In the genomic region with DNA sequence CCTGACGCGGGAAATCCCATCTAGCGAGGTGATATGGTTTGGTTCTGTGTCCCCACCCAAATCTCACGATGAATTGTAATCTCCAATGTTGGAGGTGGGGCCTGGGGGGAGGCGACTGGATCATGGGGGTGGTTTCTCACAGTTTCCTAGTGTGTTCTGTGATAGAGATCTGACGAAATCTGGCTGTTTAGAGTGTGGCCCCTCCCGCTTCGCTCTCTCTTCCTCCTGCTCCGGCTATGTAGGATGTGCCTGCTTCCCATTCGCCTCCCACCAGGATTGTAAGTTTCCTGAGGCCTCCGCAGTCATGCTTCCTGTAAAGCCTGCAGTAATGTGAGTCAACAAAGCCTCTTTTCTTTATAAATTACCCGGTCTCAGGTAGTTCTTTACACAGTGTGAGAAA, we compare ENCODE assay signal across 22 cellular contexts. TPM values are rescaled to one million over a fixed set of nuclear protein-coding genes. Genes with fewer than 3 reads are reported as not detected.
DNase-seq lines count a peak whose midpoint lies in the region; ATAC-seq and TF ChIP-seq lines count a peak whose summit lies in the region.
"Had no signal": no experiment of that assay in that cellular context is flagged by ENCODE, and none has a peak within 500 bp of the region (broad histone marks: within the 10 kb centered on the region; RNA-seq: fewer than 3 reads in every experiment).

No MANE protein-coding gene starts in this region.

- no peak for TF ChIP-seq CTCF in progenitor cell of endocrine pancreas (IDR thresholded peaks at IDR 0.05; ENCODE audit: unreplicated experiment)

- H3K27me3 Mint-ChIP-seq in progenitor cell of endocrine pancreas: no peaks in the 10 kb centered on the region

- H3K36me3 Mint-ChIP-seq in progenitor cell of endocrine pancreas (ENCODE audit: insufficient read depth): peaks cover 47% of the 10 kb centered on the region

- DNase-seq in NCI-H146 (lab: John Stamatoyannopoulos, UW) (peak; percentile 86), NCI-H146 treated with DMSO at 0.1 percent for 48 hours (lab: John Stamatoyannopoulos, UW; ENCODE audit: unreplicated experiment) (no peak), NCI-H345 treated with DMSO at 0.1 percent for 48 hours (lab: John Stamatoyannopoulos, UW; ENCODE audit: unreplicated experiment) (peak; percentile 45), dermis blood vessel endothelial cell (peak; percentile 88), progenitor cell of endocrine pancreas (ENCODE audit: low spot score, unreplicated experiment) (no peak), NCI-H2107 treated with DMSO at 0.1 percent for 48 hours (lab: John Stamatoyannopoulos, UW; ENCODE audit: unreplicated experiment) (no peak)
- DNase-seq: AML-193, C1 segment of cervical spinal cord, GDM1, GM23248, H9, HFFc6, KG1, NCI-H1105 treated with DMSO at 0.1 percent for 48 hours, NCI-H2107, NCI-H2227 treated with DMSO at 0.1 percent for 48 hours, NCI-H524 treated with DMSO at 0.1 percent for 48 hours, SIG-M5, SK-N-SH had no signal

- peak overlapping the region; percentile 9 for H3K4me3 Mint-ChIP-seq in progenitor cell of endocrine pancreas (ENCODE audit: low read depth)
- H3K4me3 Mint-ChIP-seq: H9, HFFc6 had no signal

- H3K4me1 Mint-ChIP-seq in progenitor cell of endocrine pancreas (ENCODE audit: low read depth): peaks cover 22% of the 10 kb centered on the region
- H3K4me1 Mint-ChIP-seq: H9 had no signal

- no peak for ATAC-seq in HG03460 (IDR thresholded peaks at IDR 0.05; ENCODE audit: unreplicated experiment)
- ATAC-seq in HG03469 (IDR thresholded peaks at IDR 0.05; ENCODE audit: unreplicated experiment): no peak

- peak overlapping the region; percentile 96 for H3K27ac Mint-ChIP-seq in progenitor cell of endocrine pancreas
- H3K27ac Mint-ChIP-seq: H9, HFFc6 had no signal

- peaks cover 8% of the 10 kb centered on the region for H3K9me3 Mint-ChIP-seq in progenitor cell of endocrine pancreas (ENCODE audit: low read depth)
- H3K9me3 Mint-ChIP-seq: HFFc6 had no signal

RNA-seq across cellular contexts. Expression of gene IFT140, which starts 31.6 kb away (rescaled TPM):
- total RNA-seq in dermis blood vessel endothelial cell (20.7 and 24.8 TPM in 2 replicates), progenitor cell of endocrine pancreas (75.2 and 85.3 TPM in 2 replicates)

RNA-seq across cellular contexts. Expression of gene CRAMP1, which starts 31.9 kb away (rescaled TPM):
- 12.9 and 17.3 TPM in 2 replicates for total RNA-seq in dermis blood vessel endothelial cell
- 58.3 and 61.3 TPM in 2 replicates for total RNA-seq in progenitor cell of endocrine pancreas

RNA-seq across cellular contexts. Expression of gene TMEM204, which starts 46.8 kb away (rescaled TPM):
- total RNA-seq in dermis blood vessel endothelial cell (97.4 and 107 TPM in 2 replicates), progenitor cell of endocrine pancreas (not detected in 2 replicates)
- total RNA-seq: A172, H9 had no signal

Comparison
In these comparisons a context has a peak if more than half of its experiments do, and no peak if none do; other contexts are left out.
1. DNase-seq: peak in NCI-H146 (single experiment), NCI-H345 treated with DMSO at 0.1 percent for 48 hours (single experiment) and dermis blood vessel endothelial cell (single experiment); none in NCI-H146 treated with DMSO at 0.1 percent for 48 hours (single experiment), progenitor cell of endocrine pancreas (single experiment) and NCI-H2107 treated with DMSO at 0.1 percent for 48 hours (single experiment).
2. RNA of gene TMEM204, which starts 46.8 kb away (total RNA-seq): 97.4 to 107 TPM in dermis blood vessel endothelial cell; not detected in progenitor cell of endocrine pancreas; every median in the first group is over 10 times any median in the second.